ENCODE assay signal across 8 cellular contexts in genomic region chr4:37793562-37793961, GRCh38. TPM values are rescaled to one million over a fixed set of nuclear protein-coding genes. Genes with fewer than 3 reads are reported as not detected.
DNase-seq lines count a peak whose midpoint lies in the region; ATAC-seq, FAIRE-seq and TF ChIP-seq lines count a peak whose summit lies in the region.

No MANE protein-coding gene starts in this region.

- H3K36me3 ChIP-seq in Peyer's patch (no peaks in the 10 kb centered on the region), small intestine (ENCODE audit: control insufficient read depth in 2 of 2, insufficient read depth in 2 of 2, low read length in 2 of 2) (no peaks in the 10 kb centered on the region)

- H3K27ac ChIP-seq in Peyer's patch (no peak overlapping the region), small intestine (ENCODE audit: low read depth in 1 of 2, low read length in 1 of 2) (no peak overlapping the region)

- no peak for ATAC-seq in HG03108 (IDR thresholded peaks at IDR 0.05; ENCODE audit: unreplicated experiment)

- H3K4me3 ChIP-seq in Peyer's patch (no peak overlapping the region), fibroblast of mammary gland (ENCODE audit: control insufficient read depth, low read depth, low read length) (no peak overlapping the region), small intestine (ENCODE audit: low read depth in 1 of 2, low read length in 2 of 2) (no peak overlapping the region)

- no peaks in the 10 kb centered on the region for H3K27me3 ChIP-seq in Peyer's patch
- H3K27me3 ChIP-seq in small intestine (ENCODE audit: control insufficient read depth in 2 of 2, insufficient read depth in 2 of 2, low read length in 2 of 2) = no peaks in the 10 kb centered on the region

- no peaks in the 10 kb centered on the region for H3K4me1 ChIP-seq in Peyer's patch
- H3K4me1 ChIP-seq in small intestine (ENCODE audit: control insufficient read depth in 2 of 2, insufficient read depth in 1 of 2, low read depth in 1 of 2, low read length in 1 of 2) = no peaks in the 10 kb centered on the region

- no peak for TF ChIP-seq POLR2A in Peyer's patch (IDR thresholded peaks at IDR 0.05)

- FAIRE-seq in small intestine (lab: Jason Lieb, UNC) = no peak

- peak; percentile 34 for TF ChIP-seq CTCF in GM10266 (IDR thresholded peaks at IDR 0.05; ENCODE audit: control insufficient read depth, insufficient read depth, low read depth, missing control alignments)
- TF ChIP-seq CTCF in Peyer's patch (IDR thresholded peaks at IDR 0.05) = peak in 5 of 6 experiments; percentile 26 to 61 (median 41)
- TF ChIP-seq CTCF in fibroblast of mammary gland (conservative IDR thresholded peaks at IDR 0.05; ENCODE audit: control insufficient read depth, insufficient read depth, low read depth, low read length) = peak; percentile 73

- peak; percentile 15 for DNase-seq in AG08395 (ENCODE audit: low spot score)
- DNase-seq in GM10266 (ENCODE audit: extremely low spot score) = no peak
- no peak for DNase-seq in Peyer's patch
- DNase-seq in fibroblast of mammary gland (ENCODE audit: low read depth) = peak; percentile 22
- peak; percentile 21 for DNase-seq in small intestine
- no peak for DNase-seq in ureter (ENCODE audit: low spot score)
- DNase-seq in islet precursor cell = no peak

- H3K9me3 ChIP-seq in Peyer's patch = no peaks in the 10 kb centered on the region
- peaks cover 1% of the 10 kb centered on the region for H3K9me3 ChIP-seq in small intestine (ENCODE audit: control insufficient read depth, low read depth)

RNA-seq across cellular contexts. Expression of gene PGM2, which starts 32.9 kb away (rescaled TPM):
- total RNA-seq in Peyer's patch (10 to 100 TPM; 11.3 to 27.2 (median 16.5) TPM), ureter (62.6 TPM)
- 10 to 100 TPM in 1 of 3 donors, 1 to 10 TPM in 2; 6.3 to 16.8 (median 7.0) TPM for polyA plus RNA-seq in small intestine

Comparison
In these comparisons a context has a peak if more than half of its experiments do, and no peak if none do; other contexts are left out.
1. DNase-seq: peak in AG08395 (single experiment), fibroblast of mammary gland (single experiment) and small intestine (single experiment); none in GM10266 (single experiment), Peyer's patch (0 of 3), ureter (single experiment) and islet precursor cell (single experiment).
2. Peak in every context shown above with its lines, with median percentiles within 50 percentile points of each other: CTCF ChIP-seq.